8 cellular contexts compared by ENCODE assay signal in genomic region chr3:128649264-128649663, GRCh38. TPM values are rescaled to one million over a fixed set of nuclear protein-coding genes. Genes with fewer than 3 reads are reported as not detected.
A peak's percentile ranks its signal among the peaks of the same experiment; 100 is the strongest.
DNase-seq lines count a peak whose midpoint lies in the region; TF ChIP-seq lines count a peak whose summit lies in the region.

No MANE protein-coding gene starts in this region.

- H3K36me3 Mint-ChIP-seq in CD14-positive monocyte (peaks cover 10 to 17% of the 10 kb centered on the region in 2 donors), nephron (ENCODE audit: low read depth) (peaks cover 7% of the 10 kb centered on the region)

- H3K4me1 Mint-ChIP-seq in CD14-positive monocyte (peaks cover 38% of the 10 kb centered on the region), nephron (peaks cover 13% of the 10 kb centered on the region)

- peak overlapping the region; percentile 100 for H3K9ac ChIP-seq in KMS-11

- no peak overlapping the region for H2AFZ ChIP-seq in KMS-11 (ENCODE audit: low read depth)

- H4K20me1 ChIP-seq in KMS-11 (ENCODE audit: insufficient read depth), result peaks cover 27% of the 10 kb centered on the region

- no peaks in the 10 kb centered on the region for H3K9me3 Mint-ChIP-seq in CD14-positive monocyte
- H3K9me3 Mint-ChIP-seq in nephron, result no peaks in the 10 kb centered on the region

- peak overlapping the region; percentile 80 for H3K4me3 ChIP-seq in KMS-11 (IDR thresholded peaks at IDR 0.05; ENCODE audit: insufficient read depth, low read depth, low read length)
- H3K4me3 ChIP-seq in choroid plexus epithelial cell (ENCODE audit: low read depth, low read length), result peak overlapping the region; percentile 100
- peak overlapping the region in 1 of 2 donors; percentile 99 for H3K4me3 ChIP-seq in uterus

- peaks cover 64% of the 10 kb centered on the region for H3K79me2 ChIP-seq in KMS-11 (ENCODE audit: insufficient read depth, low read depth)

- H3K27ac Mint-ChIP-seq in CD14-positive monocyte, result peak overlapping the region; percentile 78 to 99 (median 97)
- H3K27ac Mint-ChIP-seq in nephron, result peak overlapping the region; percentile 78 to 94 (median 92)

- H3K27ac ChIP-seq in KMS-11, result peak overlapping the region; percentile 97
- peak overlapping the region in 1 of 2 donors; percentile 97 for H3K27ac ChIP-seq in uterus

- H3K27me3 Mint-ChIP-seq in CD14-positive monocyte (ENCODE audit: low read depth in 3 of 3), result peaks cover 0 to 2% (median 0%) of the 10 kb centered on the region in 3 donors
- peaks cover 3% of the 10 kb centered on the region for H3K27me3 Mint-ChIP-seq in nephron (ENCODE audit: low read depth)

- peak overlapping the region; percentile 90 for H3K4me2 ChIP-seq in KMS-11

- H3K4me3 Mint-ChIP-seq in CD14-positive monocyte (peak overlapping the region; percentile 84 to 90), nephron (peak overlapping the region; percentile 88 to 93 (median 90))

- TF ChIP-seq POLR2A in uterus (IDR thresholded peaks at IDR 0.05), result no peak

- H3K36me3 ChIP-seq in KMS-11 (ENCODE audit: insufficient read depth), result peaks cover 6% of the 10 kb centered on the region; the same call in 1 of the 2 replicates
- no peaks in the 10 kb centered on the region for H3K36me3 ChIP-seq in uterus

- no peak for TF ChIP-seq CTCF in CD14-positive monocyte (IDR thresholded peaks at IDR 0.05)
- no peak for TF ChIP-seq CTCF in KMS-11 (conservative IDR thresholded peaks at IDR 0.05; ENCODE audit: low read depth, low read length)
- TF ChIP-seq CTCF in choroid plexus epithelial cell (conservative IDR thresholded peaks at IDR 0.05; ENCODE audit: low read depth, low read length), result no peak
- no peak for TF ChIP-seq CTCF in nephron (IDR thresholded peaks at IDR 0.05; ENCODE audit: unreplicated experiment in 3 of 3)
- TF ChIP-seq CTCF in uterus (IDR thresholded peaks at IDR 0.05), result no peak

- intact Hi-C loops in CD14-positive monocyte (cut with micrococcal nuclease) (no loop called here), uterus (cut with DNase I; ENCODE audit: low total_unique reads) (no loop called here)

- H3K27me3 ChIP-seq in KMS-11 (ENCODE audit: insufficient read depth, low read depth) (no peaks in the 10 kb centered on the region), uterus (no peaks in the 10 kb centered on the region)

- DNase-seq in CD14-positive monocyte (ENCODE audit: low spot score), result no peak
- peak; percentile 17 for DNase-seq in choroid plexus epithelial cell (ENCODE audit: low read depth)
- DNase-seq in uterus, result no peak
- DNase-seq in hypothalamus (lab: John Stamatoyannopoulos, UW), result no peak
- no peak for DNase-seq in NCI-H128 (lab: John Stamatoyannopoulos, UW; ENCODE audit: unreplicated experiment)
- DNase-seq in NAMALWA (ENCODE audit: low spot score), result no peak

- H3K4me1 ChIP-seq in KMS-11 (ENCODE audit: low read depth, poor library complexity, severe bottlenecking) (peaks cover 30% of the 10 kb centered on the region), uterus (peaks cover 0 to 4% of the 10 kb centered on the region in 2 donors)

- no peaks in the 10 kb centered on the region for H3K9me3 ChIP-seq in uterus

RNA-seq across cellular contexts. Expression of gene RPN1, which starts 1.4 kb away (rescaled TPM):
- polyA plus RNA-seq in CD14-positive monocyte, result 100 to 1,000 TPM; 354 to 375 TPM
- 100 to 1,000 TPM; 134 to 307 (median 209) TPM for total RNA-seq in uterus
